1 cellular context compared by ENCODE assay signal in genomic region chr10:79163663-79163970, GRCh38.
TF ChIP-seq lines count a peak whose summit lies in the region.

No MANE protein-coding gene starts in this region.

TF ChIP-seq in GM23338, 12 proteins besides CTCF, POLR2A, EP300 and RAD21 (continued from another document):
- TF ChIP-seq REST (IDR thresholded peaks at IDR 0.05; ENCODE audit: unreplicated experiment), result no peak
- no peak for TF ChIP-seq EZH2phosphoT487 (IDR thresholded peaks at IDR 0.05; ENCODE audit: unreplicated experiment)
- TF ChIP-seq CREB1 (CRISPR knock-in tag; IDR thresholded peaks at IDR 0.05; ENCODE audit: low read depth), result no peak
- no peak for TF ChIP-seq POLR2AphosphoS5 (IDR thresholded peaks at IDR 0.05; ENCODE audit: low read depth)
- no peak for TF ChIP-seq ETS1 (IDR thresholded peaks at IDR 0.05)
- no peak for TF ChIP-seq ZNF114 (CRISPR knock-in tag; IDR thresholded peaks at IDR 0.05)
